ENCODE assay signal across 9 cellular contexts in the genomic region with DNA sequence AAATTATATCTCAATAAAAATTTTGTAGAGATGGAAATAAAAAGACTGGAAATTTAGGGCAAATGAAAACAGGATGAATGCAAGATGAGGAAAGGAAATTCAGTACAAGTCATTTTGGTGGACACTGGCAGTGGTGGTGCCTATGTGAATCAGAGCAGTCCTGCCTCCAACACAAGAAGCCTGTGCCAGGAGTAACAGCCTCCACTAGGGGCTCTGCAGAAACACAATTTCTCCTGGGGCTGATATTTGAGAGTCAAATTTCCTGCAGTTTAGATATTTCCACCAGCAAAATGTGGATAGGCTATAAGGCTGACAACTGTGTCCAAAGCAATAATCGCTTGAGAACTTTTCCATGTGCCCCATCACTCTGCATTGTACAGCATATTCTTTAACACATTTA. TPM values are rescaled to one million over a fixed set of nuclear protein-coding genes. Genes with fewer than 3 reads are reported as not detected.
A peak's percentile ranks its signal among the peaks of the same experiment; 100 is the strongest.
DNase-seq lines count a peak whose midpoint lies in the region; ATAC-seq, FAIRE-seq and TF ChIP-seq lines count a peak whose summit lies in the region.
"Had no signal": no experiment of that assay in that cellular context is flagged by ENCODE, and none has a peak within 500 bp of the region (broad histone marks: within the 10 kb centered on the region; RNA-seq: fewer than 3 reads in every experiment).

No MANE protein-coding gene starts in this region.

- in situ Hi-C loops in GM23248 (cut with MboI): no loop called here
- in situ Hi-C loops in SK-MEL-5 (cut with HindIII; ENCODE audit: low pct_unique_long_range_greater_than_20kb, low sequenced_read_pairs): no loop called here

- H3K4me3 ChIP-seq in GM23248: no peak overlapping the region
- H3K4me3 ChIP-seq in heart right ventricle: no peak overlapping the region
- H3K4me3 ChIP-seq in psoas muscle: no peak overlapping the region

- H3K9me2 ChIP-seq in GM23248 (ENCODE audit: insufficient read depth): no peaks in the 10 kb centered on the region

- no peak for FAIRE-seq in frontal cortex (lab: Jason Lieb, UNC)
- FAIRE-seq: GM18507 had no signal

- no peak overlapping the region for H3K9ac ChIP-seq in GM23248

- H4K20me1 ChIP-seq in GM23248 (ENCODE audit: insufficient read depth): no peaks in the 10 kb centered on the region

- TF ChIP-seq CTCF in heart right ventricle (IDR thresholded peaks at IDR 0.05) (peak in 8 of 9 donors; percentile 15 to 68 (median 51)), psoas muscle (IDR thresholded peaks at IDR 0.05) (peak; percentile 40)

- H3K36me3 ChIP-seq in GM23248 (ENCODE audit: low read depth) (no peaks in the 10 kb centered on the region), heart right ventricle (no peaks in the 10 kb centered on the region), psoas muscle (ENCODE audit: insufficient read depth in 1 of 2, low read depth in 1 of 2) (no peaks in the 10 kb centered on the region)

- ATAC-seq in heart right ventricle (no peak), psoas muscle (no peak), GM21423 (IDR thresholded peaks at IDR 0.05; ENCODE audit: unreplicated experiment) (no peak), GM18520 (IDR thresholded peaks at IDR 0.05; ENCODE audit: unreplicated experiment) (no peak)

- no peaks in the 10 kb centered on the region for H3K9me3 ChIP-seq in GM23248 (ENCODE audit: low read depth)
- H3K9me3 ChIP-seq in heart right ventricle: peaks cover 0 to 11% (median 0%) of the 10 kb centered on the region in 11 donors
- H3K9me3 ChIP-seq in psoas muscle: no peaks in the 10 kb centered on the region

- intact Hi-C loops in heart right ventricle (cut with DNase I): loop anchor here in 7 of 10 donors (5.0 to 10.0 kb wide), 9 partner anchors 123 to 966 kb away; no protein-coding TSS in a partner anchor
- intact Hi-C loops in psoas muscle (cut with DNase I): no loop called here

- H3K27ac ChIP-seq in GM23248 (no peak overlapping the region), heart right ventricle (no peak overlapping the region), psoas muscle (no peak overlapping the region)

- H3K27me3 ChIP-seq in GM23248 (replicated peaks; ENCODE audit: insufficient read depth): peaks cover 31% of the 10 kb centered on the region
- peaks cover 0 to 17% (median 0%) of the 10 kb centered on the region in 7 donors for H3K27me3 ChIP-seq in heart right ventricle
- peaks cover 0 to 4% (median 0%) of the 10 kb centered on the region in 3 donors for H3K27me3 ChIP-seq in psoas muscle (ENCODE audit: insufficient read depth in 3 of 3, low read length in 2 of 3)

- no peaks in the 10 kb centered on the region for H3K79me2 ChIP-seq in GM23248 (ENCODE audit: insufficient read depth)

- H3K4me1 ChIP-seq in GM23248 (ENCODE audit: insufficient read depth) (no peaks in the 10 kb centered on the region), heart right ventricle (peaks cover 0 to 27% (median 12%) of the 10 kb centered on the region in 9 donors), psoas muscle (no peaks in the 10 kb centered on the region)

- H2AFZ ChIP-seq in GM23248: no peak overlapping the region

- 79 to 81% methylated on average over 1 of the region's 1 CpG for WGBS in GM23248 (ENCODE audit: low coverage in 1 of 2, low lambda C conversion rate in 2 of 2, missing lambda C conversion rate in 2 of 2), 2 experiments
- WGBS in heart right ventricle, 2 donors: 53 to 62% methylated on average over 1 of the region's 1 CpG
- 26 to 56% (median 28%) methylated on average over 1 of the region's 1 CpG for WGBS in psoas muscle, 3 donors

- H3F3A ChIP-seq in GM23248 (ENCODE audit: insufficient read depth): no peaks in the 10 kb centered on the region

- H3K4me2 ChIP-seq in GM23248 (ENCODE audit: unreplicated experiment): no peak overlapping the region

- DNase-seq in GM23248 (peak; percentile 55), SK-MEL-5 (ENCODE audit: low read depth, low spot score) (peak; percentile 17), heart right ventricle (peak in 1 of 2 donors; percentile 41), psoas muscle (no peak), frontal cortex (ENCODE audit: low spot score in 2 of 2) (no peak), NCI-H187 (lab: John Stamatoyannopoulos, UW) (no peak)

RNA-seq across cellular contexts. Expression of gene PLXDC2, which starts 4.7 kb away (rescaled TPM):
- 2.3 and 3.5 TPM in 2 replicates for total RNA-seq in GM23248 (2014; rRNA removed; shearing (Covaris generic))
- polyA plus RNA-seq in GM23248 (2016; fragmentation: Nextera tagmentation; extraction: Ambion mirVana) (0.81 and 0.87 TPM in 2 replicates), heart right ventricle (1 to 10 TPM; 4.6 to 5.4 TPM), psoas muscle (1 to 10 TPM; 2.3 to 9.2 (median 4.3) TPM)
- total RNA-seq in SK-MEL-5 (2014; rRNA removed; shearing (Covaris generic)): 0.03 TPM in 1 of 2 replicates, not detected in the other
- polyA plus RNA-seq in SK-MEL-5 (2015; cell fraction: cytosol; rRNA removed): not detected in 2 replicates
- not detected in 2 replicates for polyA plus RNA-seq in SK-MEL-5 (2015; cell fraction: nucleus; rRNA removed)
- total RNA-seq in heart right ventricle (10 to 100 TPM in 9 of 10 donors, 1 to 10 TPM in 1; 9.6 to 26.8 (median 17.6) TPM), psoas muscle (10 to 100 TPM in 3 of 4 donors, 1 to 10 TPM in 1; 8.7 to 21.4 (median 10.4) TPM), frontal cortex (10.6 TPM)

Comparison
In these comparisons a context has a peak if more than half of its experiments do, and no peak if none do; other contexts are left out.
1. DNase-seq: peak in GM23248 (single experiment) and SK-MEL-5 (single experiment); none in psoas muscle (0 of 2), frontal cortex (0 of 2) and NCI-H187 (0 of 2).
2. intact Hi-C loops: an anchor here in heart right ventricle (5.0 to 10.0 kb wide); none called in psoas muscle.